In the genomic region with DNA sequence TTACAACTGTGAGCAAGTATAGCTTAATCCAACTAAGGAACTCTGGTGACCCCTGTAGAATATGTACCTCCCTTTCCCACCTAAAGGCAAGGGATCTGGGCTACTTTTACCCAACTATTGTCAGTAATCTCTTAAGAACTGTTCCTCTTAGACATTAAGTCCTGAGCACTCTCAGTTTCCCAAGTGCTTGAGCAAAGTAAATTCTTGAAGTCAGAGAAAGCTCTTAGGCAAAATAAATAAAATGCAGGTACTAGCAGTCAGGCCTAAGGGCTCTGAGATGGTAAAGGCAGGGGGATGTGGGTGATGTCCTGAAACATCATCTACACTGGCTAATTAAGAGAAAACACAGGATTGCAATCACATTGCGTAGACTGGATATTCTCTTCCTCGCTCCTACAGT, we compare ENCODE assay signal across 29 cellular contexts.
"Had no signal": no experiment of that assay in that cellular context is flagged by ENCODE, and none has a peak within 500 bp of the region (broad histone marks: within the 10 kb centered on the region; RNA-seq: fewer than 3 reads in every experiment).

No MANE protein-coding gene starts in this region.

- H3K27ac ChIP-seq: left ventricle myocardium inferior, neural progenitor cell, neutrophil, prostate gland, skin epidermis, stomach, testis, transverse colon, uterus had no signal

- H3K4me3 ChIP-seq: left ventricle myocardium inferior, neural progenitor cell, prostate gland, skin epidermis, stomach, testis, thyroid gland, transverse colon, uterus had no signal

- H3K36me3 ChIP-seq: left ventricle myocardium inferior, neural progenitor cell, neutrophil, prostate gland, stomach, thyroid gland, transverse colon, uterus had no signal

- H3K27me3 ChIP-seq: neural progenitor cell, neutrophil, stomach, testis, thyroid gland, transverse colon, uterus had no signal

- H3K9me3 ChIP-seq: left ventricle myocardium inferior, neutrophil, prostate gland, stomach, testis, thyroid gland, transverse colon, uterus had no signal

- DNase-seq: head of caudate nucleus; hippocampal formation; kidney glomerular epithelial cell; left cardiac atrium; left ventricle myocardium inferior; mesendoderm; naive B cell; natural killer cell; nephron progenitor cell; occipital lobe; posterior cingulate gyrus; retina; right cardiac atrium; stimulated activated CD4-positive, alpha-beta T cell treated with anti-CD3 and anti-CD28 coated beads, Interleukin-12 subunit alpha, Interleukin-12 subunit beta, amount 100 ng/mL, for 4 hours; stimulated activated CD4-positive, alpha-beta T cell treated with anti-CD3 and anti-CD28 coated beads, Interleukin-15, amount 100 ng/mL, for 24 hours; stimulated activated CD4-positive, alpha-beta T cell treated with anti-CD3 and anti-CD28 coated beads, Interleukin-2, amount 100 ng/mL, for 24 hours; stimulated activated CD4-positive, alpha-beta T cell treated with anti-CD3 and anti-CD28 coated beads, Interleukin-4, amount 100 ng/mL, for 1 hour; stimulated activated naive B cell treated with anti-CD40 and anti-IgM and Interleukin-4, amounts not matched to agents 10 μg/mL and 1 μg/mL and 100 μg/mL, for 72 hours; stimulated activated naive CD8-positive, alpha-beta T cell treated with anti-CD3 and anti-CD28 coated beads, Interleukin-15, Interleukin-2, amounts not matched to agents 100 U/mL and 50 U/mL, for 24 hours; stomach; testis; thyroid gland; transverse colon; uterus had no signal

- ATAC-seq: left cardiac atrium; natural killer cell; right cardiac atrium; sciatic nerve; stimulated activated naive B cell treated with anti-CD40 and anti-IgM and Interleukin-4, amounts not matched to agents 10 μg/mL and 1 μg/mL and 100 μg/mL, for 72 hours; stimulated activated naive CD8-positive, alpha-beta T cell treated with anti-CD3 and anti-CD28 coated beads, Interleukin-15, Interleukin-2, amounts not matched to agents 100 U/mL and 50 U/mL, for 24 hours had no signal

- H3K4me1 ChIP-seq: left ventricle myocardium inferior, neural progenitor cell, prostate gland, testis, transverse colon, uterus had no signal
